ENCODE assay signal across 10 cellular contexts in genomic region chr12:89768586-89769482, GRCh38.
DNase-seq lines count a peak whose midpoint lies in the region; ATAC-seq and TF ChIP-seq lines count a peak whose summit lies in the region.
"Had no signal": no experiment of that assay in that cellular context is flagged by ENCODE, and none has a peak within 500 bp of the region (broad histone marks: within the 10 kb centered on the region; RNA-seq: fewer than 3 reads in every experiment).

No MANE protein-coding gene starts in this region.

- DNase-seq in AG10803 (ENCODE audit: low read depth) (peak; percentile 97), HPDE6-E6E7 (ENCODE audit: extremely low spot score) (peak; percentile 72), lower lobe of right lung (no peak), COLO668 (lab: John Stamatoyannopoulos, UW; ENCODE audit: unreplicated experiment) (no peak)
- DNase-seq in activated CD4-positive, alpha-beta memory T cell treated with anti-CD3 and anti-CD28 coated beads, Interleukin-2, amount 10 ng/mL, durations not matched to agents 7 days and 5 days: peak; percentile 19
- DNase-seq in naive thymus-derived CD8-positive, alpha-beta T cell: no peak
- DNase-seq: right lobe of liver had no signal

- H3K4me3 ChIP-seq in AG10803 (ENCODE audit: low read length) (no peak overlapping the region), lower lobe of right lung (no peak overlapping the region)
- H3K4me3 ChIP-seq: right lobe of liver had no signal

- no peaks in the 10 kb centered on the region for H3K27me3 Mint-ChIP-seq in activated CD4-positive, alpha-beta memory T cell treated with anti-CD3 and anti-CD28 coated beads, Interleukin-2, amount 10 ng/mL, durations not matched to agents 7 days and 5 days
- no peaks in the 10 kb centered on the region for H3K27me3 Mint-ChIP-seq in naive thymus-derived CD8-positive, alpha-beta T cell

- no peak overlapping the region for H3K27ac ChIP-seq in lower lobe of right lung
- H3K27ac ChIP-seq: right lobe of liver had no signal

- no peak overlapping the region for H3K4me3 Mint-ChIP-seq in activated CD4-positive, alpha-beta memory T cell treated with anti-CD3 and anti-CD28 coated beads, Interleukin-2, amount 10 ng/mL, durations not matched to agents 7 days and 5 days
- no peak overlapping the region for H3K4me3 Mint-ChIP-seq in naive thymus-derived CD8-positive, alpha-beta T cell
- H3K4me3 Mint-ChIP-seq: T-helper 1 cell treated with Interleukin-12 subunit alpha and Interleukin-12 subunit beta and Interleukin-4 antibody, amounts not matched to agents 30 μg/mL and 1 μg/mL, for 36 hours had no signal

- H3K4me1 ChIP-seq in lower lobe of right lung: no peaks in the 10 kb centered on the region
- H3K4me1 ChIP-seq: right lobe of liver had no signal

- POLR2A ChIA-PET in activated CD4-positive, alpha-beta memory T cell treated with anti-CD3 and anti-CD28 coated beads, Interleukin-2, amount 10 ng/mL, durations not matched to agents 7 days and 5 days (lab: Charles Lee): no interaction called here
- POLR2A ChIA-PET in naive thymus-derived CD8-positive, alpha-beta T cell (lab: Charles Lee): no interaction called here

- H3K9me3 Mint-ChIP-seq in activated CD4-positive, alpha-beta memory T cell treated with anti-CD3 and anti-CD28 coated beads, Interleukin-2, amount 10 ng/mL, durations not matched to agents 7 days and 5 days: peaks cover 9% of the 10 kb centered on the region
- peaks cover 0 to 10% (median 0%) of the 10 kb centered on the region in 9 donors for H3K9me3 Mint-ChIP-seq in naive thymus-derived CD8-positive, alpha-beta T cell

- ATAC-seq in lower lobe of right lung (peak; percentile 79 to 86), GM18498 (IDR thresholded peaks at IDR 0.05; ENCODE audit: unreplicated experiment) (no peak), HG03196 (IDR thresholded peaks at IDR 0.05; ENCODE audit: unreplicated experiment) (no peak)
- ATAC-seq in naive thymus-derived CD8-positive, alpha-beta T cell: no peak

- intact Hi-C loops in lower lobe of right lung (cut with DNase I): no loop called here

- no peaks in the 10 kb centered on the region for H3K36me3 ChIP-seq in lower lobe of right lung
- H3K36me3 ChIP-seq: right lobe of liver had no signal

- no peaks in the 10 kb centered on the region for H3K9me3 ChIP-seq in lower lobe of right lung
- H3K9me3 ChIP-seq: right lobe of liver had no signal

- no peaks in the 10 kb centered on the region for H3K27me3 ChIP-seq in lower lobe of right lung (ENCODE audit: low read depth)
- H3K27me3 ChIP-seq: right lobe of liver had no signal

- H3K36me3 Mint-ChIP-seq in activated CD4-positive, alpha-beta memory T cell treated with anti-CD3 and anti-CD28 coated beads, Interleukin-2, amount 10 ng/mL, durations not matched to agents 7 days and 5 days (ENCODE audit: low read depth): peaks cover 8% of the 10 kb centered on the region
- peaks cover 0 to 4% (median 0%) of the 10 kb centered on the region in 3 donors for H3K36me3 Mint-ChIP-seq in naive thymus-derived CD8-positive, alpha-beta T cell

- H3K4me1 Mint-ChIP-seq in activated CD4-positive, alpha-beta memory T cell treated with anti-CD3 and anti-CD28 coated beads, Interleukin-2, amount 10 ng/mL, durations not matched to agents 7 days and 5 days: peaks cover 12% of the 10 kb centered on the region
- peaks cover 2 to 36% (median 15%) of the 10 kb centered on the region in 4 donors for H3K4me1 Mint-ChIP-seq in naive thymus-derived CD8-positive, alpha-beta T cell

- H3K27ac Mint-ChIP-seq in activated CD4-positive, alpha-beta memory T cell treated with anti-CD3 and anti-CD28 coated beads, Interleukin-2, amount 10 ng/mL, durations not matched to agents 7 days and 5 days: no peak overlapping the region
- H3K27ac Mint-ChIP-seq in naive thymus-derived CD8-positive, alpha-beta T cell: no peak overlapping the region
- H3K27ac Mint-ChIP-seq: T-helper 1 cell treated with Interleukin-12 subunit alpha and Interleukin-12 subunit beta and Interleukin-4 antibody, amounts not matched to agents 30 μg/mL and 1 μg/mL, for 36 hours had no signal

- CTCF ChIA-PET in activated CD4-positive, alpha-beta memory T cell treated with anti-CD3 and anti-CD28 coated beads, Interleukin-2, amount 10 ng/mL, durations not matched to agents 7 days and 5 days (lab: Charles Lee): no interaction called here

- TF ChIP-seq CTCF in AG10803 (conservative IDR thresholded peaks at IDR 0.05; ENCODE audit: low read length) (no peak), lower lobe of right lung (IDR thresholded peaks at IDR 0.05) (no peak)

Comparison
In these comparisons a context has a peak if more than half of its experiments do, and no peak if none do; other contexts are left out.
1. DNase-seq: peak in AG10803 (single experiment), HPDE6-E6E7 (single experiment) and activated CD4-positive, alpha-beta memory T cell treated with anti-CD3 and anti-CD28 coated beads, Interleukin-2, amount 10 ng/mL, durations not matched to agents 7 days and 5 days (single experiment); none in lower lobe of right lung (single experiment), naive thymus-derived CD8-positive, alpha-beta T cell (0 of 10) and COLO668 (single experiment).
2. ATAC-seq: peak in lower lobe of right lung (2 of 2); none in GM18498 (single experiment), naive thymus-derived CD8-positive, alpha-beta T cell (0 of 2) and HG03196 (single experiment).